ENCODE assay signal across 1 cellular context in the genomic region with DNA sequence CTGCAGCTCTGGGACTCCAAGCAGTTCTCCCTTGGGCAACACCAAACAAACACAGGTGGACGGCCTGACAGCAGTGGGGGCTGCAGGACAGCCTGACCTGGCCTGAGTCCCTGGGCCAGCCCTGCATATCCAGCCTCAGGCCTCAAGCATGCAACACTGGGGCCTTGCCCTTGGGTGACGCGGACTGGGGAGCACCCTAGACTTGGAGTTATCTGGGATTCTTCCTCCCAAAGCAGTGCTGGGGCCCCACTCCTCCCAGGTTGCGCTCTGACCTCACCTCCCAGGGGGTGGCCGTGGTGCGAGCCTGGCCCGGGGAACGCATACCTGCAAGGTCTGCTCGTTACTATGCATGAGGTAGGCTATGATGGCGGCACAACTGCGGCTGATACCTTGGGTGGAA.
TF ChIP-seq lines count a peak whose summit lies in the region.

No MANE protein-coding gene starts in this region.

TF ChIP-seq in K562, 482 proteins besides CTCF, POLR2A, EP300 and RAD21:
- TF ChIP-seq ETS1 (conservative IDR thresholded peaks at IDR 0.05; ENCODE audit: control insufficient read depth, low read depth, low read length), result no peak
- no peak for TF ChIP-seq TSC22D4 (tag; IDR thresholded peaks at IDR 0.05)
- TF ChIP-seq NR2F6 (CRISPR knock-in tag; IDR thresholded peaks at IDR 0.05), result no peak
- TF ChIP-seq ZFP1 (CRISPR knock-in tag; IDR thresholded peaks at IDR 0.05), result no peak
- no peak for TF ChIP-seq ATF1 (CRISPR knock-in tag; IDR thresholded peaks at IDR 0.05)
- no peak for TF ChIP-seq ATF1 (tag; IDR thresholded peaks at IDR 0.05)
- 0 out of 2 replicates have a peak, but pooled peaks have one; percentile 29 for TF ChIP-seq POLR2G (IDR thresholded peaks at IDR 0.05; ENCODE audit: low read depth, low read length)
TF ChIP-seq in K562: peak in this region for 1.
